ENCODE assay signal across 1 cellular context in genomic region chr9:124595743-124596142, GRCh38.
TF ChIP-seq lines count a peak whose summit lies in the region.

No MANE protein-coding gene starts in this region.

TF ChIP-seq in K562, 482 proteins besides CTCF, POLR2A, EP300 and RAD21 (continued from another document and continues in another):
- no peak for TF ChIP-seq RREB1 (CRISPR knock-in tag; IDR thresholded peaks at IDR 0.05)
- TF ChIP-seq TCFL5 (CRISPR knock-in tag; conservative IDR thresholded peaks at IDR 0.05), result no peak
- no peak for TF ChIP-seq TSHZ1 (CRISPR knock-in tag; IDR thresholded peaks at IDR 0.05)
- no peak for TF ChIP-seq KAT2B (IDR thresholded peaks at IDR 0.05; ENCODE audit: low read depth, low read length)
- TF ChIP-seq ZNF76 (CRISPR knock-in tag; IDR thresholded peaks at IDR 0.05; ENCODE audit: borderline replicate concordance), result no peak
- TF ChIP-seq CBFA2T3 (IDR thresholded peaks at IDR 0.05), result peak; percentile 53
- no peak for TF ChIP-seq SAFB2 (IDR thresholded peaks at IDR 0.05; ENCODE audit: borderline replicate concordance, low read depth, low read length, severe bottlenecking)
- TF ChIP-seq ZBTB17 (CRISPR knock-in tag; IDR thresholded peaks at IDR 0.05), result no peak
- TF ChIP-seq JUND (IDR thresholded peaks at IDR 0.05; ENCODE audit: borderline replicate concordance, low read depth, low read length), result 0 out of 2 replicates have a peak, but pooled peaks have one; percentile 44
- peak; percentile 67; the same call in 1 of the 3 replicates for TF ChIP-seq JUND (tag; IDR thresholded peaks at IDR 0.05; ENCODE audit: borderline replicate concordance, low read depth, low read length)
- no peak for TF ChIP-seq TRIM24 (IDR thresholded peaks at IDR 0.05)
- TF ChIP-seq TEAD4 (IDR thresholded peaks at IDR 0.05; ENCODE audit: low read length), result peak; percentile 61
- TF ChIP-seq TEAD4 (CRISPR knock-in tag; IDR thresholded peaks at IDR 0.05; ENCODE audit: borderline replicate concordance), result no peak
- TF ChIP-seq TFE3 (CRISPR knock-in tag; IDR thresholded peaks at IDR 0.05), result peak; percentile 93
- TF ChIP-seq COPS2 (conservative IDR thresholded peaks at IDR 0.05), result no peak
- no peak for TF ChIP-seq CREB3L1 (IDR thresholded peaks at IDR 0.05; ENCODE audit: borderline replicate concordance, low read depth)
- no peak for TF ChIP-seq ZNF324 (CRISPR knock-in tag; IDR thresholded peaks at IDR 0.05)
- no peak for TF ChIP-seq MTA1 (IDR thresholded peaks at IDR 0.05; ENCODE audit: borderline replicate concordance)
- TF ChIP-seq MTA3 (IDR thresholded peaks at IDR 0.05; ENCODE audit: borderline replicate concordance), result 0 out of 2 replicates have a peak, but pooled peaks have one; percentile 52
- TF ChIP-seq FOXK2 (conservative IDR thresholded peaks at IDR 0.05 in 1 of 2, IDR thresholded peaks at IDR 0.05 in 1 of 2; ENCODE audit: low read depth in 2 of 2), result peak; percentile 20 to 60; a peak in 1 of 4 replicates
- TF ChIP-seq MYC (IDR thresholded peaks at IDR 0.05; ENCODE audit: low read depth, low read length), result peak; percentile 63; the same call in 1 of the 2 replicates
- no peak for TF ChIP-seq MYC (CRISPR knock-in tag; IDR thresholded peaks at IDR 0.05; ENCODE audit: borderline replicate concordance, low read depth)
- TF ChIP-seq ZNF764 (CRISPR knock-in tag; IDR thresholded peaks at IDR 0.05; ENCODE audit: low read depth), result no peak
- TF ChIP-seq LCOR (CRISPR knock-in tag; IDR thresholded peaks at IDR 0.05), result no peak
- TF ChIP-seq E2F6 (IDR thresholded peaks at IDR 0.05; ENCODE audit: borderline replicate concordance in 1 of 2, extremely low read depth in 1 of 2, insufficient read depth in 1 of 2, insufficient read length in 1 of 2, low read depth in 1 of 2, low read length in 1 of 2, poor library complexity in 1 of 2, severe bottlenecking in 1 of 2), result no peak
- TF ChIP-seq E2F5 (CRISPR knock-in tag; IDR thresholded peaks at IDR 0.05), result no peak
- TF ChIP-seq ZNF12 (CRISPR knock-in tag; IDR thresholded peaks at IDR 0.05), result no peak
- no peak for TF ChIP-seq TRIM25 (IDR thresholded peaks at IDR 0.05; ENCODE audit: borderline replicate concordance)
- TF ChIP-seq ATF3 (IDR thresholded peaks at IDR 0.05), result peak; percentile 58
- TF ChIP-seq ATF3 (CRISPR knock-in tag; conservative IDR thresholded peaks at IDR 0.05), result no peak
- TF ChIP-seq CHCHD3 (CRISPR knock-in tag; IDR thresholded peaks at IDR 0.05), result no peak
- TF ChIP-seq C11orf30 (IDR thresholded peaks at IDR 0.05; ENCODE audit: low read depth), result no peak
- no peak for TF ChIP-seq NR2F6 (CRISPR knock-in tag; IDR thresholded peaks at IDR 0.05)
- no peak for TF ChIP-seq KLF10 (CRISPR knock-in tag; IDR thresholded peaks at IDR 0.05)
- TF ChIP-seq RBM25 (IDR thresholded peaks at IDR 0.05; ENCODE audit: low read depth, low read length, severe bottlenecking), result no peak
- TF ChIP-seq DEAF1 (CRISPR knock-in tag; IDR thresholded peaks at IDR 0.05), result no peak
- no peak for TF ChIP-seq GABPA (tag; conservative IDR thresholded peaks at IDR 0.05; ENCODE audit: low read depth)
- 0 out of 2 replicates have a peak, but pooled peaks have one; percentile 26 for TF ChIP-seq ATF7 (IDR thresholded peaks at IDR 0.05)
- peak; percentile 49 for TF ChIP-seq BHLHE40 (IDR thresholded peaks at IDR 0.05; ENCODE audit: low read length)
- TF ChIP-seq POLR2AphosphoS2 (IDR thresholded peaks at IDR 0.05; ENCODE audit: low read length), result no peak
